ENCODE assay signal across 19 cellular contexts in genomic region chr1:216805233-216805632, GRCh38.
DNase-seq lines count a peak whose midpoint lies in the region; ATAC-seq and TF ChIP-seq lines count a peak whose summit lies in the region.
"Had no signal": no experiment of that assay in that cellular context is flagged by ENCODE, and none has a peak within 500 bp of the region (broad histone marks: within the 10 kb centered on the region; RNA-seq: fewer than 3 reads in every experiment).

No MANE protein-coding gene starts in this region.

- no peaks in the 10 kb centered on the region for H3K36me3 Mint-ChIP-seq in glutamatergic neuron (ENCODE audit: unreplicated experiment)
- no peaks in the 10 kb centered on the region for H3K36me3 Mint-ChIP-seq in activated naive CD8-positive, alpha-beta T cell treated with anti-CD3 and anti-CD28 coated beads for 36 hours
- H3K36me3 Mint-ChIP-seq: memory B cell had no signal

- TF ChIP-seq CTCF in glutamatergic neuron (IDR thresholded peaks at IDR 0.05; ENCODE audit: partially characterized antibody, unreplicated experiment): no peak
- TF ChIP-seq CTCF in psoas muscle (IDR thresholded peaks at IDR 0.05): no peak

- ATAC-seq in psoas muscle (peak; percentile 88 to 95 (median 89)), sciatic nerve (no peak)
- no peak for ATAC-seq in stimulated activated naive CD8-positive, alpha-beta T cell treated with anti-CD3 and anti-CD28 coated beads, Interleukin-15, Interleukin-2, amounts not matched to agents 100 U/mL and 50 U/mL, for 24 hours
- ATAC-seq: activated CD8-positive, alpha-beta T cell treated with anti-CD3 and anti-CD28 coated beads for 36 hours; activated naive CD8-positive, alpha-beta T cell treated with anti-CD3 and anti-CD28 coated beads, Interleukin-2, amount 50 U/mL, for 24 hours; activated T-cell treated with anti-CD3 and anti-CD28 coated beads, Interleukin-2, amount 50 U/mL, for 72 hours had no signal

- intact Hi-C loops in psoas muscle (cut with DNase I): no loop called here
- intact Hi-C loops in sciatic nerve (cut with DNase I): no loop called here

- no peaks in the 10 kb centered on the region for H3K36me3 ChIP-seq in psoas muscle (ENCODE audit: insufficient read depth in 1 of 2, low read depth in 1 of 2)
- H3K36me3 ChIP-seq: BLaER1, thoracic aorta had no signal

- H3K4me1 Mint-ChIP-seq in glutamatergic neuron (ENCODE audit: low read depth, unreplicated experiment): peaks cover 13% of the 10 kb centered on the region
- no peaks in the 10 kb centered on the region for H3K4me1 Mint-ChIP-seq in activated naive CD8-positive, alpha-beta T cell treated with anti-CD3 and anti-CD28 coated beads for 36 hours
- H3K4me1 Mint-ChIP-seq: activated naive CD8-positive, alpha-beta T cell treated with anti-CD3 and anti-CD28 coated beads, Interleukin-2, amount 50 U/mL, for 24 hours; memory B cell had no signal

- peak overlapping the region; percentile 46 for H3K4me3 ChIP-seq in psoas muscle
- H3K4me3 ChIP-seq: BLaER1, thoracic aorta had no signal

- 21 to 28% (median 23%) methylated on average over 5 of the region's 5 CpGs for WGBS in psoas muscle, 3 donors

- no peaks in the 10 kb centered on the region for H3K27me3 ChIP-seq in psoas muscle (ENCODE audit: insufficient read depth in 3 of 3, low read length in 2 of 3)
- H3K27me3 ChIP-seq: BLaER1 had no signal

- no peaks in the 10 kb centered on the region for H3K9me3 ChIP-seq in psoas muscle
- H3K9me3 ChIP-seq: BLaER1, SK-N-SH, thoracic aorta had no signal

- H3K4me3 Mint-ChIP-seq in glutamatergic neuron (ENCODE audit: unreplicated experiment): no peak overlapping the region
- no peak overlapping the region for H3K4me3 Mint-ChIP-seq in activated naive CD8-positive, alpha-beta T cell treated with anti-CD3 and anti-CD28 coated beads for 36 hours
- H3K4me3 Mint-ChIP-seq: activated CD8-positive, alpha-beta T cell treated with anti-CD3 and anti-CD28 coated beads for 36 hours; activated naive CD8-positive, alpha-beta T cell treated with anti-CD3 and anti-CD28 coated beads, Interleukin-2, amount 50 U/mL, for 24 hours; activated T-cell treated with anti-CD3 and anti-CD28 coated beads, Interleukin-2, amount 50 U/mL, for 72 hours; memory B cell; nephron progenitor cell had no signal

- H3K27ac Mint-ChIP-seq in glutamatergic neuron (ENCODE audit: unreplicated experiment): peak overlapping the region; percentile 60
- no peak overlapping the region for H3K27ac Mint-ChIP-seq in activated naive CD8-positive, alpha-beta T cell treated with anti-CD3 and anti-CD28 coated beads for 36 hours
- H3K27ac Mint-ChIP-seq: activated CD8-positive, alpha-beta T cell treated with anti-CD3 and anti-CD28 coated beads for 36 hours; activated naive CD8-positive, alpha-beta T cell treated with anti-CD3 and anti-CD28 coated beads, Interleukin-2, amount 50 U/mL, for 24 hours; activated T-cell treated with anti-CD3 and anti-CD28 coated beads, Interleukin-2, amount 50 U/mL, for 72 hours; memory B cell had no signal

- peaks cover 1% of the 10 kb centered on the region for H3K9me3 Mint-ChIP-seq in glutamatergic neuron (ENCODE audit: unreplicated experiment)
- peaks cover 4% of the 10 kb centered on the region for H3K9me3 Mint-ChIP-seq in activated naive CD8-positive, alpha-beta T cell treated with anti-CD3 and anti-CD28 coated beads for 36 hours
- H3K9me3 Mint-ChIP-seq: nephron progenitor cell had no signal

- H3K27ac ChIP-seq in psoas muscle: peak overlapping the region; percentile 74
- H3K27ac ChIP-seq: BLaER1, thoracic aorta had no signal

- H3K4me1 ChIP-seq in psoas muscle: peaks cover 11% of the 10 kb centered on the region
- H3K4me1 ChIP-seq: BLaER1 had no signal

- DNase-seq in NCI-H1436 (lab: John Stamatoyannopoulos, UW) (peak; percentile 41), NCI-H460 (ENCODE audit: extremely low read depth, low read depth) (peak; percentile 9), glutamatergic neuron (no peak), psoas muscle (no peak), sciatic nerve (ENCODE audit: low spot score) (no peak)
- no peak for DNase-seq in activated naive CD8-positive, alpha-beta T cell treated with anti-CD3 and anti-CD28 coated beads for 36 hours
- no peak for DNase-seq in stimulated activated naive CD8-positive, alpha-beta T cell treated with anti-CD3 and anti-CD28 coated beads, Interleukin-15, Interleukin-2, amounts not matched to agents 100 U/mL and 50 U/mL, for 24 hours
- DNase-seq: activated CD8-positive, alpha-beta T cell treated with anti-CD3 and anti-CD28 coated beads for 36 hours; activated naive CD8-positive, alpha-beta T cell treated with anti-CD3 and anti-CD28 coated beads, Interleukin-2, amount 50 U/mL, for 24 hours; activated T-cell treated with anti-CD3 and anti-CD28 coated beads, Interleukin-2, amount 50 U/mL, for 72 hours; DMS53; effector memory CD4-positive, alpha-beta T cell; Kasumi-1; NCI-H2081; nephron progenitor cell; SK-N-SH had no signal

- H3K27me3 Mint-ChIP-seq in glutamatergic neuron (ENCODE audit: unreplicated experiment): no peaks in the 10 kb centered on the region
- no peaks in the 10 kb centered on the region for H3K27me3 Mint-ChIP-seq in activated naive CD8-positive, alpha-beta T cell treated with anti-CD3 and anti-CD28 coated beads for 36 hours
- H3K27me3 Mint-ChIP-seq: activated CD8-positive, alpha-beta T cell treated with anti-CD3 and anti-CD28 coated beads for 36 hours; activated naive CD8-positive, alpha-beta T cell treated with anti-CD3 and anti-CD28 coated beads, Interleukin-2, amount 50 U/mL, for 24 hours; memory B cell had no signal

Comparison
In these comparisons a context has a peak if more than half of its experiments do, and no peak if none do; other contexts are left out.
1. DNase-seq: peak in NCI-H1436 (single experiment) and NCI-H460 (single experiment); none in glutamatergic neuron (single experiment), psoas muscle (0 of 2), sciatic nerve (single experiment), activated naive CD8-positive, alpha-beta T cell treated with anti-CD3 and anti-CD28 coated beads for 36 hours (single experiment) and stimulated activated naive CD8-positive, alpha-beta T cell treated with anti-CD3 and anti-CD28 coated beads, Interleukin-15, Interleukin-2, amounts not matched to agents 100 U/mL and 50 U/mL, for 24 hours (single experiment).
2. ATAC-seq: peak in psoas muscle (4 of 4); none in sciatic nerve (single experiment) and stimulated activated naive CD8-positive, alpha-beta T cell treated with anti-CD3 and anti-CD28 coated beads, Interleukin-15, Interleukin-2, amounts not matched to agents 100 U/mL and 50 U/mL, for 24 hours (single experiment).